In genomic region chr19:54573330-54573872, GRCh38 we compare ENCODE assay signal across 9 cellular contexts.
A peak's percentile ranks its signal among the peaks of the same experiment; 100 is the strongest.
DNase-seq lines count a peak whose midpoint lies in the region; ATAC-seq and TF ChIP-seq lines count a peak whose summit lies in the region.
"Had no signal": no experiment of that assay in that cellular context is flagged by ENCODE, and none has a peak within 500 bp of the region (broad histone marks: within the 10 kb centered on the region; RNA-seq: fewer than 3 reads in every experiment).

LILRA2 (plus strand) TSS chr19:54573790; CDS start chr19:54573879, 89 bp downstream.

- ATAC-seq in GM21576 (IDR thresholded peaks at IDR 0.05; ENCODE audit: unreplicated experiment) (peak; percentile 64), HG02623 (IDR thresholded peaks at IDR 0.05; ENCODE audit: unreplicated experiment) (no peak), GM21367 (IDR thresholded peaks at IDR 0.05; ENCODE audit: unreplicated experiment) (no peak)
- ATAC-seq: activated T-cell treated with anti-CD3 and anti-CD28 coated beads, Interleukin-2, amount 50 U/mL, for 72 hours had no signal

- H3K4me3 ChIP-seq in DOHH2 (ENCODE audit: low read length), result peak within 1 kb of the TSS; percentile 76

- TF ChIP-seq CTCF in DOHH2 (IDR thresholded peaks at IDR 0.05; ENCODE audit: low read depth, low read length, poor library complexity, severe bottlenecking), result no peak

- 0 out of 2 replicates have a peak, but pooled peaks cover under 1% of the 10 kb centered on the region for H3K27me3 ChIP-seq in DOHH2 (ENCODE audit: control insufficient read depth, low read length)

- DNase-seq in RPMI8226 (peak; percentile 63), medulla oblongata (ENCODE audit: extremely low spot score) (peak; percentile 23), EL (no peak), NCI-H1105 (lab: John Stamatoyannopoulos, UW) (no peak)
- DNase-seq: activated T-cell treated with anti-CD3 and anti-CD28 coated beads, Interleukin-2, amount 50 U/mL, for 72 hours had no signal

- no peaks in the 10 kb centered on the region for H3K36me3 ChIP-seq in DOHH2 (ENCODE audit: control insufficient read depth, low read length)

- H4K20me1 ChIP-seq in DOHH2 (ENCODE audit: control insufficient read depth, insufficient read depth, low read depth, low read length), result no peaks in the 10 kb centered on the region

- peaks cover 36% of the 10 kb centered on the region for H3K4me1 ChIP-seq in DOHH2 (ENCODE audit: control insufficient read depth, low read length)

- peak within 1 kb of the TSS; percentile 91 for H3K4me2 ChIP-seq in DOHH2 (ENCODE audit: low read length)

- no peaks in the 10 kb centered on the region for H3K9me3 ChIP-seq in DOHH2 (ENCODE audit: control insufficient read depth, insufficient read depth, low read length)

- H3K9me2 ChIP-seq in DOHH2 (replicated peaks; ENCODE audit: control insufficient read depth, low read length), result no peaks in the 10 kb centered on the region

- peak within 1 kb of the TSS; percentile 65 for H3K27ac ChIP-seq in DOHH2 (ENCODE audit: low read depth, low read length)

- H3F3A ChIP-seq in DOHH2 (ENCODE audit: control insufficient read depth, insufficient read depth), result no peaks in the 10 kb centered on the region

- H3K79me2 ChIP-seq in DOHH2 (ENCODE audit: control insufficient read depth, low read length), result no peaks in the 10 kb centered on the region

Comparison
In these comparisons a context has a peak if more than half of its experiments do, and no peak if none do; other contexts are left out.
1. DNase-seq: peak in RPMI8226 (single experiment) and medulla oblongata (single experiment); none in EL (single experiment) and NCI-H1105 (single experiment).